8 cellular contexts compared by ENCODE assay signal in the genomic region with DNA sequence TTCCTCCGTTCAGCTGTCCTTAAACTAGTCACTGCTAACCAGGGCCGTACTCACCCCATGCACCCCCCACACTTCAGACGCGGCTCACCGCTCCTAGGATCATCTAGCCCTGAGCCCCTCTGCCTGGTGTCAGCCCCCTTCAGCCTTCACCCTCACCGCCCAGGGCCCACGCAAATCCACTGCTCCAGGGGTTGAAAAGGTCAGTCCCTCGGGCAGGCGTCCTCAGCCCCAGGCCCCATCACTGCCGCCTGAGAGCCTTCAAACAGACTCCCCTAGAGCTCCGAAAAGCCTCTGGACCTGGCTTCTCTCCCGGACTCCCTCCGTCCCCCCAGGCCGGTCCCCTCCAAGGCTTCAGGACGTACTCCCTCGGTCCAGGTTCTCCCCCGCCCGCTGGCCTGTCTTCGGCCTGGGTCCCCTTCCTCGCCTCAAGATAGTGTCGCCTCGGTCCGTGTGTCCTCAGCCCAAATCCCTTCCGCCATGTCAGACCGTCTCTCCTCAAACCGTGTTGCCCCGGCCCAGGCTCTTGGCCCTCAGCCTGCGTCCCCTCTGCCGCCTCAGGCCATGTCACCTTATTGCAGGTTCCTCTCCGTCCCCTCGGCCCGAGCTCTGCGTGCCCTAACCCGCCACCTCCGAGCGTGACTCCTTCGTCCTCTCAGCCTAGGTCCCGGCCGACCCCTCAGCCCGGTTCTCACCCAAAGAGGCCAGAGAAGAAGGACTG. TPM values are rescaled to one million over a fixed set of nuclear protein-coding genes. Genes with fewer than 3 reads are reported as not detected.
DNase-seq lines count a peak whose midpoint lies in the region; TF ChIP-seq lines count a peak whose summit lies in the region.

No MANE protein-coding gene starts in this region.

- no peaks in the 10 kb centered on the region for H3K9me3 ChIP-seq in Peyer's patch
- H3K9me3 ChIP-seq in endodermal cell (ENCODE audit: control insufficient read depth, low read length), result no peaks in the 10 kb centered on the region
- H3K9me3 ChIP-seq in osteoblast (ENCODE audit: low read depth, low read length), result no peaks in the 10 kb centered on the region

- H3K27me3 ChIP-seq in Peyer's patch (no peaks in the 10 kb centered on the region), endodermal cell (ENCODE audit: control insufficient read depth, insufficient read depth, low read length, poor library complexity, severe bottlenecking) (no peaks in the 10 kb centered on the region), osteoblast (ENCODE audit: insufficient read depth, low read length) (no peaks in the 10 kb centered on the region)

- H3K27ac Mint-ChIP-seq in endodermal cell, result peak overlapping the region; percentile 98

- H3K27me3 Mint-ChIP-seq in endodermal cell (ENCODE audit: insufficient read depth), result no peaks in the 10 kb centered on the region

- TF ChIP-seq CTCF in Peyer's patch (IDR thresholded peaks at IDR 0.05) (no peak), endodermal cell (conservative IDR thresholded peaks at IDR 0.05) (no peak), osteoblast (IDR thresholded peaks at IDR 0.05; ENCODE audit: extremely low read depth, low read depth, low read length) (no peak)

- H3K4me1 Mint-ChIP-seq in endodermal cell, result peaks cover 30% of the 10 kb centered on the region

- peak overlapping the region; percentile 99 for H3K4me3 Mint-ChIP-seq in endodermal cell

- no peaks in the 10 kb centered on the region for H3K9me3 Mint-ChIP-seq in endodermal cell

- peak overlapping the region; percentile 87 for H3K4me2 ChIP-seq in osteoblast (ENCODE audit: insufficient read depth, low read length)

- H3K27ac ChIP-seq in Peyer's patch, result peak overlapping the region; percentile 84 to 98 (median 96)
- H3K27ac ChIP-seq in endodermal cell (ENCODE audit: low read depth, low read length), result peak overlapping the region; percentile 85
- H3K27ac ChIP-seq in osteoblast (ENCODE audit: low read depth, low read length), result peak overlapping the region; percentile 99

- TF ChIP-seq POLR2A in Peyer's patch (IDR thresholded peaks at IDR 0.05), result no peak

- H3K79me2 ChIP-seq in osteoblast (ENCODE audit: insufficient read depth, low read length), result peaks cover 55% of the 10 kb centered on the region

- peak overlapping the region; percentile 64 for H2AFZ ChIP-seq in osteoblast (ENCODE audit: low read length)

- H3K36me3 Mint-ChIP-seq in endodermal cell (ENCODE audit: low read depth), result no peaks in the 10 kb centered on the region

- WGBS in endodermal cell (ENCODE audit: insufficient coverage in 1 of 2, insufficient read length in 1 of 2), 2 experiments, result 8 to 9% methylated on average over 37 to 40 of the region's 40 CpGs

- H3K4me1 ChIP-seq in Peyer's patch (peaks cover 7 to 45% (median 20%) of the 10 kb centered on the region in 4 donors), endodermal cell (ENCODE audit: control insufficient read depth, insufficient read depth, low read length) (no peaks in the 10 kb centered on the region), osteoblast (ENCODE audit: insufficient read depth, low read length) (peaks cover 51% of the 10 kb centered on the region)

- H3K9ac ChIP-seq in endodermal cell (ENCODE audit: extremely low read depth, low read length, poor library complexity, severe bottlenecking), result peak overlapping the region; percentile 96

- DNase-seq in NCI-H82 (lab: John Stamatoyannopoulos, UW) (peak; percentile 47), NCI-H82 treated with DMSO at 0.1 percent for 48 hours (lab: John Stamatoyannopoulos, UW; ENCODE audit: unreplicated experiment) (no peak), Peyer's patch (peak in 1 of 3 donors; percentile 54), endodermal cell (no peak), osteoblast (ENCODE audit: insufficient read length, low spot score, missing footprints) (peak; percentile 90), NCI-H1436 (lab: John Stamatoyannopoulos, UW) (no peak), hepatic stellate cell (ENCODE audit: low spot score) (no peak)
- DNase-seq in stimulated activated CD4-positive, alpha-beta T cell treated with anti-CD3 and anti-CD28 coated beads, Interleukin-4, amount 100 ng/mL, for 4 hours, result no peak

- H3K4me3 ChIP-seq in Peyer's patch, result peak overlapping the region; percentile 70 to 92 (median 88)
- peak overlapping the region; percentile 96 for H3K4me3 ChIP-seq in endodermal cell (ENCODE audit: low read length)
- H3K4me3 ChIP-seq in osteoblast (ENCODE audit: insufficient read depth, low read length), result peak overlapping the region; percentile 95

- H3K36me3 ChIP-seq in Peyer's patch, result peaks cover 0 to 7% (median 0%) of the 10 kb centered on the region in 3 donors
- peaks cover 6% of the 10 kb centered on the region for H3K36me3 ChIP-seq in endodermal cell (ENCODE audit: control insufficient read depth, insufficient read depth, low read length)
- no peaks in the 10 kb centered on the region for H3K36me3 ChIP-seq in osteoblast (ENCODE audit: insufficient read depth, low read length)

- peaks cover 38% of the 10 kb centered on the region for H4K20me1 ChIP-seq in osteoblast (ENCODE audit: insufficient read depth, low read length)

RNA-seq across cellular contexts. Expression of a gene that starts 0.6 kb away (rescaled TPM):
- 100 to 1,000 TPM in 2 of 4 donors, 10 to 100 TPM in 2; 78.4 to 154 (median 105) TPM for total RNA-seq in Peyer's patch
- 10 to 100 TPM; 66.0 to 73.9 TPM for total RNA-seq in endodermal cell
- polyA plus RNA-seq in endodermal cell (2013, experiment 1 of 2), result 65.0 TPM
- polyA plus RNA-seq in endodermal cell (2013, experiment 2 of 2), result 52.9 TPM
- total RNA-seq in osteoblast, result 95.9 and 96.4 TPM in 2 replicates

RNA-seq across cellular contexts. Expression of a gene that starts 30.3 kb away (rescaled TPM):
- total RNA-seq in Peyer's patch, result 10 to 100 TPM in 3 of 4 donors, 1 to 10 TPM in 1; 7.1 to 22.3 (median 13.4) TPM
- total RNA-seq in endodermal cell, result 10 to 100 TPM; 14.7 to 22.9 TPM
- 21.8 TPM for polyA plus RNA-seq in endodermal cell (2013, experiment 1 of 2)
- 15.8 TPM for polyA plus RNA-seq in endodermal cell (2013, experiment 2 of 2)
- total RNA-seq in osteoblast, result 2.1 and 4.0 TPM in 2 replicates

RNA-seq across cellular contexts. Expression of a gene that starts 42.6 kb away (rescaled TPM):
- total RNA-seq in Peyer's patch (under 1 TPM in 2 of 4 donors, not detected in 2; 0.53 to 0.85 TPM), endodermal cell (1 to 10 TPM; 2.5 to 3.6 TPM), osteoblast (under 0.01 and 0.36 TPM in 2 replicates)
- polyA plus RNA-seq in endodermal cell (2013, experiment 1 of 2), result 4.1 TPM
- 2.6 TPM for polyA plus RNA-seq in endodermal cell (2013, experiment 2 of 2)

RNA-seq across cellular contexts. Expression of a gene that starts 58.6 kb away (rescaled TPM):
- total RNA-seq in Peyer's patch (not detected), endodermal cell (not detected), osteoblast (under 0.01 TPM in 2 replicates)
- not detected for polyA plus RNA-seq in endodermal cell (2013, experiment 1 of 2)
- polyA plus RNA-seq in endodermal cell (2013, experiment 2 of 2), result not detected

Comparison
In these comparisons a context has a peak if more than half of its experiments do, and no peak if none do; other contexts are left out.
1. DNase-seq: peak in NCI-H82 (single experiment) and osteoblast (single experiment); none in NCI-H82 treated with DMSO at 0.1 percent for 48 hours (single experiment), endodermal cell (single experiment), NCI-H1436 (single experiment), stimulated activated CD4-positive, alpha-beta T cell treated with anti-CD3 and anti-CD28 coated beads, Interleukin-4, amount 100 ng/mL, for 4 hours (0 of 2) and hepatic stellate cell (single experiment).
2. Peak in every context shown above with its lines, with median percentiles within 50 percentile points of each other: H3K27ac ChIP-seq and H3K4me3 ChIP-seq.